24 cellular contexts compared by ENCODE assay signal in the genomic region with DNA sequence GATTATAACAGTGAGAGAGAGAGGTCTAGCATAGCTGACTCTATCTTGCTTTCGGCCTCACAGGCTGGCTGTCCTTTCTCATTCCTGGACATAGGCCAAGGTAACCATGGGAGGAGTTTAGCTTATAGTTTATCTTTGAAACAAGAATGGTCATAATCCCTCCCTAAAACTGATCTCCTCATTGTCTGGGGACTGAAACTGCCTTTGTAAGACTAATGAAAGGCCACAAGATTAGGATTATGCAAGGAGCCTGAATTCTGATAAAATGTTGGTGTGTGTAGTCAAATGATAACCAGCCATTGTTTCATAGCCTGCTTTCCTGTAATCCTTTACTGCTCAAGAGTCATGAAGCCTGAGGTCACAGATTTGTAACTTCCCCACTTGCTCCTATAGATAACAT.
DNase-seq lines count a peak whose midpoint lies in the region; ATAC-seq, FAIRE-seq and TF ChIP-seq lines count a peak whose summit lies in the region.
"Had no signal": no experiment of that assay in that cellular context is flagged by ENCODE, and none has a peak within 500 bp of the region (broad histone marks: within the 10 kb centered on the region; RNA-seq: fewer than 3 reads in every experiment).

No MANE protein-coding gene starts in this region.

- H3K27ac ChIP-seq in endothelial cell of umbilical vein (ENCODE audit: insufficient read depth, low read depth, low read length) (no peak overlapping the region), upper lobe of right lung (no peak overlapping the region)
- H3K27ac ChIP-seq: foreskin keratinocyte, sigmoid colon, stomach had no signal

- H3K27me3 ChIP-seq in endothelial cell of umbilical vein (ENCODE audit: control insufficient read depth in 2 of 2, insufficient read depth in 2 of 2, low read length in 2 of 2), result no peaks in the 10 kb centered on the region
- H3K27me3 ChIP-seq in upper lobe of right lung, result no peaks in the 10 kb centered on the region
- H3K27me3 ChIP-seq: foreskin keratinocyte, sigmoid colon, stomach had no signal

- H3K4me1 ChIP-seq in endothelial cell of umbilical vein (ENCODE audit: control insufficient read depth, extremely low read depth, insufficient read depth, low read length), result no peaks in the 10 kb centered on the region
- no peaks in the 10 kb centered on the region for H3K4me1 ChIP-seq in upper lobe of right lung
- H3K4me1 ChIP-seq: foreskin keratinocyte, stomach had no signal

- no peak overlapping the region for H3K4me2 ChIP-seq in endothelial cell of umbilical vein (ENCODE audit: insufficient read depth, low read length)
- H3K4me2 ChIP-seq: SK-N-SH had no signal

- no peaks in the 10 kb centered on the region for H3K9me1 ChIP-seq in endothelial cell of umbilical vein (replicated peaks; ENCODE audit: control insufficient read depth, extremely low read depth, insufficient read depth, low read length)

- TF ChIP-seq CTCF in endothelial cell of umbilical vein (IDR thresholded peaks at IDR 0.05; ENCODE audit: extremely low read depth in 1 of 2, insufficient read depth in 1 of 2, low read depth in 1 of 2, low read length in 2 of 2) (no peak), upper lobe of right lung (IDR thresholded peaks at IDR 0.05) (no peak)

- H3K36me3 ChIP-seq in endothelial cell of umbilical vein (ENCODE audit: control insufficient read depth in 2 of 2, extremely low read depth in 1 of 2, insufficient read depth in 2 of 2, low read length in 2 of 2) (no peaks in the 10 kb centered on the region), upper lobe of right lung (no peaks in the 10 kb centered on the region)
- H3K36me3 ChIP-seq: sigmoid colon, stomach had no signal

- dilution Hi-C loops in endothelial cell of umbilical vein (cut with MboI; ENCODE audit: extremely low pct_ligation_motif_present, low sequenced_read_pairs), result no loop called here

- ATAC-seq in GM21381 (IDR thresholded peaks at IDR 0.05; ENCODE audit: unreplicated experiment), result no peak
- no peak for ATAC-seq in upper lobe of right lung

- H3K9ac ChIP-seq in endothelial cell of umbilical vein (replicated peaks; ENCODE audit: extremely low read depth, insufficient read depth, low read length), result no peak overlapping the region
- H3K9ac ChIP-seq: SK-N-SH had no signal

- no peak overlapping the region for H3K4me3 ChIP-seq in endothelial cell of umbilical vein (replicated peaks in 1 of 3; ENCODE audit: insufficient read depth in 1 of 3, low read depth in 1 of 3, low read length in 3 of 3)
- H3K4me3 ChIP-seq in upper lobe of right lung, result no peak overlapping the region
- H3K4me3 ChIP-seq: sigmoid colon, stomach had no signal

- DNase-seq in EL (peak; percentile 19), OCI-M1 (lab: John Stamatoyannopoulos, UW) (peak; percentile 99), endothelial cell of umbilical vein (ENCODE audit: low read depth, low spot score) (peak; percentile 17), non-pigmented ciliary epithelial cell (ENCODE audit: low read depth) (peak; percentile 36), SK-N-DZ (ENCODE audit: low spot score) (no peak), NCI-H748 (lab: John Stamatoyannopoulos, UW; ENCODE audit: unreplicated experiment) (no peak), upper lobe of right lung (no peak)
- DNase-seq: activated CD4-positive, alpha-beta T cell treated with anti-CD3 and anti-CD28 coated beads for 1 hour; CD4-positive, alpha-beta memory T cell; central memory CD4-positive, alpha-beta T cell; DND-41; effector CD8-positive, alpha-beta T cell; hippocampal formation; Karpas-422; NCI-H1105; NCI-H748 treated with DMSO at 0.1 percent for 48 hours; occipital lobe; sigmoid colon; SK-N-SH; stimulated activated CD4-positive, alpha-beta T cell treated with anti-CD3 and anti-CD28 coated beads, Interleukin-1b, Interleukin-23, amount 100 ng/mL, for 48 hours; stomach; T-helper 9 cell had no signal

- no peaks in the 10 kb centered on the region for H3K79me2 ChIP-seq in endothelial cell of umbilical vein (ENCODE audit: control insufficient read depth, insufficient read depth, low read length)

- BruUV-seq in endothelial cell of umbilical vein (replicated peaks; lab: Mats Ljungman, UMichigan), result no TSS peak

- intact Hi-C loops in endothelial cell of umbilical vein (cut with micrococcal nuclease) (no loop called here), upper lobe of right lung (cut with DNase I) (no loop called here)

- H2AFZ ChIP-seq in endothelial cell of umbilical vein (ENCODE audit: low read depth, low read length), result no peak overlapping the region

- H3K9me3 ChIP-seq in endothelial cell of umbilical vein (replicated peaks; ENCODE audit: control insufficient read depth, insufficient read depth, low read length), result no peaks in the 10 kb centered on the region
- H3K9me3 ChIP-seq in upper lobe of right lung, result no peaks in the 10 kb centered on the region
- H3K9me3 ChIP-seq: sigmoid colon, stomach had no signal

- no peak for TF ChIP-seq POLR2A in endothelial cell of umbilical vein (IDR thresholded peaks at IDR 0.05; ENCODE audit: low read depth, low read length)

- no peak for FAIRE-seq in endothelial cell of umbilical vein (lab: Jason Lieb, UNC)

- POLR2A ChIA-PET in endothelial cell of umbilical vein (lab: Charles Lee), result no interaction called here

- CTCF ChIA-PET in endothelial cell of umbilical vein (lab: Charles Lee), result no interaction called here

- no peaks in the 10 kb centered on the region for H4K20me1 ChIP-seq in endothelial cell of umbilical vein (replicated peaks; ENCODE audit: control insufficient read depth, extremely low read depth, insufficient read depth, low read length)

TF ChIP-seq in endothelial cell of umbilical vein, 7 proteins besides CTCF, POLR2A, EP300 and RAD21:
- TF ChIP-seq GATA2 (IDR thresholded peaks at IDR 0.05; ENCODE audit: insufficient read depth, insufficient read length, low read depth, low read length), result no peak
- TF ChIP-seq JUN (IDR thresholded peaks at IDR 0.05; ENCODE audit: borderline replicate concordance, insufficient read depth, insufficient read length, low read depth), result no peak
- no peak for TF ChIP-seq EZH2 (IDR thresholded peaks at IDR 0.05; ENCODE audit: borderline replicate concordance, low read depth, low read length, severe bottlenecking)
- TF ChIP-seq FOS (IDR thresholded peaks at IDR 0.05; ENCODE audit: borderline replicate concordance, insufficient read depth, low read length), result no peak
- no peak for TF ChIP-seq POLR2AphosphoS5 (IDR thresholded peaks at IDR 0.05; ENCODE audit: insufficient read depth, low read depth, low read length)
- TF ChIP-seq MYC (IDR thresholded peaks at IDR 0.05; ENCODE audit: low read depth, low read length), result no peak
- TF ChIP-seq, protein P1, sequence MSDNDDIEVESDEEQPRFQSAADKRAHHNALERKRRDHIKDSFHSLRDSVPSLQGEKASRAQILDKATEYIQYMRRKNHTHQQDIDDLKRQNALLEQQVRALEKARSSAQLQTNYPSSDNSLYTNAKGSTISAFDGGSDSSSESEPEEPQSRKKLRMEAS (IDR thresholded peaks at IDR 0.05; ENCODE audit: insufficient read depth, insufficient read length), result no peak

Comparison
In these comparisons a context has a peak if more than half of its experiments do, and no peak if none do; other contexts are left out.
1. DNase-seq: peak in EL (single experiment), OCI-M1 (single experiment), endothelial cell of umbilical vein (single experiment) and non-pigmented ciliary epithelial cell (single experiment); none in SK-N-DZ (single experiment), NCI-H748 (single experiment) and upper lobe of right lung (single experiment).